In genomic region chr19:44151491-44151890, GRCh38 we compare ENCODE assay signal across 6 cellular contexts.
"Had no signal": no experiment of that assay in that cellular context is flagged by ENCODE, and none has a peak within 500 bp of the region (broad histone marks: within the 10 kb centered on the region; RNA-seq: fewer than 3 reads in every experiment).

No MANE protein-coding gene starts in this region.

- ATAC-seq: GM23338 had no signal

- H3K4me2 ChIP-seq: GM23338 had no signal

- DNase-seq: H9, HCEC 1CT had no signal

- FAIRE-seq: H1, H54, HTR-8/SVneo had no signal

- H3K4me3 ChIP-seq: GM23338 had no signal

- H2AFZ ChIP-seq: GM23338 had no signal
